Comparison of ENCODE assay signal across 7 cellular contexts in genomic region chr2:229963596-229963995, GRCh38. TPM values are rescaled to one million over a fixed set of nuclear protein-coding genes. Genes with fewer than 3 reads are reported as not detected.
DNase-seq lines count a peak whose midpoint lies in the region; ATAC-seq, FAIRE-seq and TF ChIP-seq lines count a peak whose summit lies in the region.
"Not testable (repeated sequence)": the region's sequence is repeated elsewhere in the genome, so short reads cannot be mapped to it uniquely, and the experiment has no call there.

No MANE protein-coding gene starts in this region.

- H3K4me2 ChIP-seq in PC-3 (ENCODE audit: low read length); endothelial cell of umbilical vein (ENCODE audit: insufficient read depth, low read length): not testable (repeated sequence)

- H3K27ac Mint-ChIP-seq in T-helper 17 cell, result peak overlapping the region; percentile 57

- H3K4me3 ChIP-seq in ACC112 (ENCODE audit: low read depth, low read length); PC-3 (ENCODE audit: low read length); cardiac fibroblast (replicated peaks in 1 of 2; ENCODE audit: low read depth in 2 of 2, low read length in 2 of 2); endothelial cell of umbilical vein (replicated peaks in 1 of 3; ENCODE audit: insufficient read depth in 1 of 3, low read depth in 1 of 3, low read length in 3 of 3): not testable (repeated sequence)

- 0 out of 2 replicates have a peak overlapping the region, but pooled peaks have one; percentile 8 for H3K27ac ChIP-seq in ACC112 (ENCODE audit: low read depth, low read length)
- not testable (repeated sequence) for H3K27ac ChIP-seq in PC-3 (ENCODE audit: low read length); endothelial cell of umbilical vein (ENCODE audit: insufficient read depth, low read depth, low read length); foreskin keratinocyte

- not testable (repeated sequence) for H3K27me3 Mint-ChIP-seq in T-helper 17 cell

- not testable (repeated sequence) for BruUV-seq in PC-3 (replicated peaks; lab: Mats Ljungman, UMichigan); endothelial cell of umbilical vein (replicated peaks; lab: Mats Ljungman, UMichigan)

- not testable (repeated sequence) for H3K36me3 ChIP-seq in ACC112 (ENCODE audit: insufficient read depth, low read length); PC-3 (ENCODE audit: low read depth, low read length); endothelial cell of umbilical vein (ENCODE audit: control insufficient read depth in 2 of 2, extremely low read depth in 1 of 2, insufficient read depth in 2 of 2, low read length in 2 of 2)

- dilution Hi-C loops in endothelial cell of umbilical vein (cut with MboI; ENCODE audit: extremely low pct_ligation_motif_present, low sequenced_read_pairs), result not testable (repeated sequence)

- not testable (repeated sequence) for H3K27me3 ChIP-seq in ACC112 (ENCODE audit: insufficient read depth, low read length); PC-3 (ENCODE audit: low read length); endothelial cell of umbilical vein (ENCODE audit: control insufficient read depth in 2 of 2, insufficient read depth in 2 of 2, low read length in 2 of 2); foreskin keratinocyte

- not testable (repeated sequence) for H3K9me3 ChIP-seq in PC-3 (ENCODE audit: low read length); T-helper 17 cell (ENCODE audit: control insufficient read depth, low read length, poor library complexity, severe bottlenecking); endothelial cell of umbilical vein (replicated peaks; ENCODE audit: control insufficient read depth, insufficient read depth, low read length)

- POLR2A ChIA-PET in PC-3 (lab: Charles Lee; ENCODE audit: unreplicated experiment); endothelial cell of umbilical vein (lab: Charles Lee): not testable (repeated sequence)

- H3K9me1 ChIP-seq in endothelial cell of umbilical vein (replicated peaks; ENCODE audit: control insufficient read depth, extremely low read depth, insufficient read depth, low read length), result not testable (repeated sequence)

- not testable (repeated sequence) for H3F3A ChIP-seq in PC-3 (ENCODE audit: low read length, unreplicated experiment)

- not testable (repeated sequence) for H3K9ac ChIP-seq in PC-3 (ENCODE audit: low read length); endothelial cell of umbilical vein (replicated peaks; ENCODE audit: extremely low read depth, insufficient read depth, low read length)

- H3K9me2 ChIP-seq in PC-3 (replicated peaks; ENCODE audit: low read length), result not testable (repeated sequence)

- intact Hi-C loops in PC-3 (cut with micrococcal nuclease); endothelial cell of umbilical vein (cut with micrococcal nuclease): not testable (repeated sequence)

- H3K4me3 Mint-ChIP-seq in T-helper 17 cell, result not testable (repeated sequence)

- not testable (repeated sequence) for H3K36me3 Mint-ChIP-seq in T-helper 17 cell (ENCODE audit: low read depth)

- CTCF ChIA-PET in PC-3 (lab: Charles Lee), result interaction anchor here (0.7 kb wide), 1 partner anchor 72 kb away, joined by 8 read pairs; no protein-coding TSS in a partner anchor
- CTCF ChIA-PET in endothelial cell of umbilical vein (lab: Charles Lee), result not testable (repeated sequence)

- not testable (repeated sequence) for H3K79me2 ChIP-seq in ACC112 (ENCODE audit: control insufficient read depth, insufficient read depth, low read length, unreplicated experiment); PC-3 (ENCODE audit: low read length); endothelial cell of umbilical vein (ENCODE audit: control insufficient read depth, insufficient read depth, low read length)

- not testable (repeated sequence) for H3K4me1 Mint-ChIP-seq in T-helper 17 cell

- not testable (repeated sequence) for H4K20me1 ChIP-seq in PC-3 (ENCODE audit: low read length); endothelial cell of umbilical vein (replicated peaks; ENCODE audit: control insufficient read depth, extremely low read depth, insufficient read depth, low read length)

- not testable (repeated sequence) for TF ChIP-seq POLR2A in endothelial cell of umbilical vein (IDR thresholded peaks at IDR 0.05; ENCODE audit: low read depth, low read length)

- ATAC-seq in PC-3, result peak; percentile 56
- ATAC-seq in T-helper 17 cell, result not testable (repeated sequence)
- peak; percentile 23 for ATAC-seq in foreskin keratinocyte

- not testable (repeated sequence) for FAIRE-seq in endothelial cell of umbilical vein (lab: Jason Lieb, UNC)

- DNase-seq in PC-3 (peak; percentile 38), cardiac fibroblast (ENCODE audit: low read depth in 2 of 2) (peak; percentile 8 to 31), endothelial cell of umbilical vein (ENCODE audit: low read depth, low spot score) (peak; percentile 27), fibroblast of peridontal ligament (ENCODE audit: extremely low read depth) (peak; percentile 14), foreskin keratinocyte (peak in 1 of 2 donors; percentile 15)
- not testable (repeated sequence) for DNase-seq in T-helper 17 cell

- H2AFZ ChIP-seq in ACC112 (ENCODE audit: low read length, unreplicated experiment); PC-3 (ENCODE audit: low read length); endothelial cell of umbilical vein (ENCODE audit: low read depth, low read length): not testable (repeated sequence)

- H3K4me1 ChIP-seq in ACC112 (ENCODE audit: control insufficient read depth, insufficient read depth, low read length, unreplicated experiment); PC-3 (ENCODE audit: insufficient read depth, low read length); endothelial cell of umbilical vein (ENCODE audit: control insufficient read depth, extremely low read depth, insufficient read depth, low read length); foreskin keratinocyte: not testable (repeated sequence)

- TF ChIP-seq CTCF in PC-3 (conservative IDR thresholded peaks at IDR 0.05; ENCODE audit: low read depth, low read length); cardiac fibroblast (IDR thresholded peaks at IDR 0.05; ENCODE audit: low read depth, low read length); endothelial cell of umbilical vein (IDR thresholded peaks at IDR 0.05; ENCODE audit: extremely low read depth in 1 of 2, insufficient read depth in 1 of 2, low read depth in 1 of 2, low read length in 2 of 2); foreskin keratinocyte (conservative IDR thresholded peaks at IDR 0.05): not testable (repeated sequence)

RNA-seq across cellular contexts. Expression of gene FBXO36, which starts 41.3 kb away (rescaled TPM):
- 3.6 and 4.3 TPM in 2 replicates for total RNA-seq in PC-3 (2014; rRNA removed)
- under 1 TPM; 0.75 to 0.83 TPM for total RNA-seq in T-helper 17 cell
- total RNA-seq in endothelial cell of umbilical vein, result 0.53 and 1.1 TPM in 2 replicates
- polyA plus RNA-seq in endothelial cell of umbilical vein, result 0.92 and 1.2 TPM in 2 replicates
- polyA plus RNA-seq in endothelial cell of umbilical vein (2011; cell fraction: cytosol; rRNA removed), result 1.4 and 1.5 TPM in 2 replicates
- 1.2 and 1.6 TPM in 2 replicates for polyA plus RNA-seq in endothelial cell of umbilical vein (2011; cell fraction: nucleus; rRNA removed)
- polyA plus RNA-seq in endothelial cell of umbilical vein (2012), result 0.99 and 2.6 TPM in 2 replicates
- 1.3 and 2.8 TPM in 2 replicates for polyA minus RNA-seq in endothelial cell of umbilical vein
- 0.41 TPM for polyA minus RNA-seq in endothelial cell of umbilical vein (2011; cell fraction: cytosol; rRNA and poly(A)+ RNA removed)
- polyA minus RNA-seq in endothelial cell of umbilical vein (2011; cell fraction: nucleus; rRNA and poly(A)+ RNA removed), result 0.87 and 1.4 TPM in 2 replicates
- total RNA-seq in foreskin keratinocyte, result 1.9 and 2.2 TPM in 2 replicates
- 1.2 TPM in 2 replicates for polyA plus RNA-seq in foreskin keratinocyte

RNA-seq across cellular contexts. Expression of gene TRIP12, which starts 41.8 kb away (rescaled TPM):
- 113 and 147 TPM in 2 replicates for total RNA-seq in PC-3 (2014; rRNA removed)
- total RNA-seq in T-helper 17 cell, result 100 to 1,000 TPM; 179 to 202 TPM
- total RNA-seq in endothelial cell of umbilical vein, result 256 and 278 TPM in 2 replicates
- 37.8 and 53.8 TPM in 2 replicates for polyA plus RNA-seq in endothelial cell of umbilical vein
- 45.7 and 48.6 TPM in 2 replicates for polyA plus RNA-seq in endothelial cell of umbilical vein (2011; cell fraction: cytosol; rRNA removed)
- polyA plus RNA-seq in endothelial cell of umbilical vein (2011; cell fraction: nucleus; rRNA removed), result 174 and 230 TPM in 2 replicates
- 167 and 175 TPM in 2 replicates for polyA plus RNA-seq in endothelial cell of umbilical vein (2012)
- polyA minus RNA-seq in endothelial cell of umbilical vein, result 400 and 426 TPM in 2 replicates
- 109 TPM for polyA minus RNA-seq in endothelial cell of umbilical vein (2011; cell fraction: cytosol; rRNA and poly(A)+ RNA removed)
- 362 and 539 TPM in 2 replicates for polyA minus RNA-seq in endothelial cell of umbilical vein (2011; cell fraction: nucleus; rRNA and poly(A)+ RNA removed)
- total RNA-seq in foreskin keratinocyte, result 176 and 196 TPM in 2 replicates
- polyA plus RNA-seq in foreskin keratinocyte, result 25.8 and 33.9 TPM in 2 replicates
